ENCODE assay signal across 23 cellular contexts in genomic region chr13:39968646-39969475, GRCh38.
"Had no signal": no experiment of that assay in that cellular context is flagged by ENCODE, and none has a peak within 500 bp of the region (broad histone marks: within the 10 kb centered on the region; RNA-seq: fewer than 3 reads in every experiment).

No MANE protein-coding gene starts in this region.

- H3K4me2 ChIP-seq: hepatocyte, neural progenitor cell had no signal

- H3K79me2 ChIP-seq: hepatocyte, parathyroid adenoma had no signal

- H3K9ac ChIP-seq: neural progenitor cell, parathyroid adenoma had no signal

- H3K36me3 ChIP-seq: gastrocnemius medialis, neural progenitor cell, right atrium auricular region, spleen, suprapubic skin, tibial artery had no signal

- DNase-seq: activated CD4-positive, alpha-beta T cell treated with anti-CD3 and anti-CD28 coated beads for 48 hours; activated CD4-positive, alpha-beta T cell treated with anti-CD3 and anti-CD28 coated beads, Interleukin-2, amount 50 U/mL, for 48 hours; activated CD8-positive, alpha-beta memory T cell treated with anti-CD3 and anti-CD28 coated beads for 24 hours; activated gamma-delta T cell; activated naive CD4-positive, alpha-beta T cell treated with anti-CD3 and anti-CD28 coated beads, Interleukin-2, amount 50 U/mL, for 16 hours; amniotic stem cell; central memory CD4-positive, alpha-beta T cell; endodermal cell; gastrocnemius medialis; kidney; left colon; mammary epithelial cell; natural killer cell; occipital lobe; spleen; stimulated activated naive CD4-positive, alpha-beta T cell; tibial artery had no signal

- H3K27ac ChIP-seq: epithelial cell of prostate, gastrocnemius medialis, hepatocyte, neural progenitor cell, parathyroid adenoma, right atrium auricular region, spleen, suprapubic skin, tibial artery had no signal

- H2AFZ ChIP-seq: hepatocyte, neural progenitor cell, parathyroid adenoma had no signal

- H3K27me3 ChIP-seq: gastrocnemius medialis, hepatocyte, neural progenitor cell, right atrium auricular region, spleen, suprapubic skin, tibial artery had no signal

- H3K4me1 ChIP-seq: gastrocnemius medialis, parathyroid adenoma, right atrium auricular region, spleen, suprapubic skin, tibial artery had no signal

- ATAC-seq: gastrocnemius medialis, left colon, natural killer cell had no signal

- H3K4me3 ChIP-seq: gastrocnemius medialis, hepatocyte, neural progenitor cell, right atrium auricular region, spleen, suprapubic skin, tibial artery had no signal

- H3K9me3 ChIP-seq: gastrocnemius medialis, right atrium auricular region, spleen, suprapubic skin, tibial artery had no signal
